Comparison of ENCODE assay signal across 20 cellular contexts in genomic region chr9:98142925-98143481, GRCh38. TPM values are rescaled to one million over a fixed set of nuclear protein-coding genes. Genes with fewer than 3 reads are reported as not detected.
DNase-seq lines count a peak whose midpoint lies in the region; ATAC-seq, FAIRE-seq and TF ChIP-seq lines count a peak whose summit lies in the region.
"Had no signal": no experiment of that assay in that cellular context is flagged by ENCODE, and none has a peak within 500 bp of the region (broad histone marks: within the 10 kb centered on the region; RNA-seq: fewer than 3 reads in every experiment).

No MANE protein-coding gene starts in this region.

- TF ChIP-seq POLR2A in A549 (IDR thresholded peaks at IDR 0.05; ENCODE audit: low read length) (no peak), vagina (IDR thresholded peaks at IDR 0.05) (no peak)

- H3K27ac ChIP-seq in A549 = peak overlapping the region; percentile 46 to 54; a peak in 3 of 6 replicates
- H3K27ac ChIP-seq in RWPE1 = peak overlapping the region; percentile 98
- H3K27ac ChIP-seq in esophagus (ENCODE audit: low read depth in 2 of 2, low read length in 1 of 2) = peak overlapping the region; percentile 66 to 81
- H3K27ac ChIP-seq in neuronal stem cell (replicated peaks; ENCODE audit: low read length) = no peak overlapping the region
- no peak overlapping the region for H3K27ac ChIP-seq in vagina
- no peak overlapping the region for H3K27ac ChIP-seq in H9 (ENCODE audit: insufficient read length, low read depth, low read length)
- H3K27ac ChIP-seq: left ventricle myocardium inferior, parathyroid adenoma had no signal

- 81% methylated on average over 5 of the region's 8 CpGs for WGBS in A549 (ENCODE audit: missing lambda C conversion rate)
- WGBS in esophagus, 2 donors = 77 to 83% methylated on average over 8 of the region's 8 CpGs
- no CpG with 5 or more reads among the region's 8 CpGs for WGBS in neuronal stem cell (ENCODE audit: extremely low coverage in 2 of 2, insufficient read length in 2 of 2, insufficient replicate concordance in 1 of 2), 2 donors
- no CpG with 5 or more reads among the region's 8 CpGs for WGBS in H9 (ENCODE audit: extremely low coverage, insufficient read length, low lambda C conversion rate)

- H3K4me2 ChIP-seq in A549 = no peak overlapping the region
- no peak overlapping the region for H3K4me2 ChIP-seq in neuronal stem cell (ENCODE audit: insufficient read depth, low read length, poor library complexity, severe bottlenecking)
- no peak overlapping the region for H3K4me2 ChIP-seq in H9 (ENCODE audit: insufficient read depth, insufficient read length, low read length)

- no peaks in the 10 kb centered on the region for H3K9me3 Mint-ChIP-seq in H9

- H3K23ac ChIP-seq in neuronal stem cell (ENCODE audit: low read depth, low read length, poor library complexity) (no peak overlapping the region), H9 (ENCODE audit: insufficient read length, low read depth, low read length) (no peak overlapping the region)

- peaks cover 7% of the 10 kb centered on the region in 2 experiments; a peak in 3 of 4 replicates for H3K4me1 Mint-ChIP-seq in H9

- H2BK20ac ChIP-seq in H9 (ENCODE audit: low read depth, low read length, poor library complexity, severe bottlenecking) = no peak overlapping the region

- CTCF ChIA-PET in A549 (lab: Yijun Ruan, JAX) = interaction anchor here (0.9 to 1.5 kb wide), 4 partner anchors 9 to 121 kb away, joined by 3 to 6 read pairs (median 4); partner anchors contain the start of gene TRIM14
- CTCF ChIA-PET in RWPE1 (lab: Yijun Ruan, JAX) = interaction anchor here (0.6 to 0.8 kb wide), 5 partner anchors 32 to 68 kb away, joined by 3 to 4 read pairs (median 3); no protein-coding TSS in a partner anchor

- H3K56ac ChIP-seq in H9 (ENCODE audit: insufficient read length, low read depth, low read length) = no peak overlapping the region

- no peak overlapping the region for H3T11ph ChIP-seq in H9 (ENCODE audit: low read length)

- H4K91ac ChIP-seq in neuronal stem cell (ENCODE audit: low read depth, low read length, poor library complexity) = no peak overlapping the region
- no peak overlapping the region for H4K91ac ChIP-seq in H9 (ENCODE audit: insufficient read length, low read depth, low read length)

- H3K4ac ChIP-seq in neuronal stem cell (ENCODE audit: low read length) = no peak overlapping the region
- H3K4ac ChIP-seq in H9 (ENCODE audit: low read depth, low read length) = no peak overlapping the region

- no peaks in the 10 kb centered on the region for H3K23me2 ChIP-seq in H9 (ENCODE audit: insufficient read length, low read depth, low read length, poor library complexity, severe bottlenecking)

- no peak for TF ChIP-seq EP300 in A549 (IDR thresholded peaks at IDR 0.05)

- H3K4me1 ChIP-seq in A549 = peaks cover 32% of the 10 kb centered on the region
- H3K4me1 ChIP-seq in esophagus (ENCODE audit: control insufficient read depth in 2 of 2, insufficient read depth in 2 of 2, low read length in 1 of 2) = peaks cover 0 to 25% of the 10 kb centered on the region in 2 donors
- H3K4me1 ChIP-seq in neuronal stem cell (ENCODE audit: control insufficient read depth in 2 of 2, insufficient read depth in 1 of 2, low read depth in 1 of 2, low read length in 2 of 2) = peaks cover 0 to 6% of the 10 kb centered on the region in 2 donors
- peaks cover 41% of the 10 kb centered on the region for H3K4me1 ChIP-seq in vagina
- H3K4me1 ChIP-seq in H9 (ENCODE audit: insufficient read depth, low read length) = no peaks in the 10 kb centered on the region
- H3K4me1 ChIP-seq: left ventricle myocardium inferior had no signal

- H4K5ac ChIP-seq in H9 (ENCODE audit: insufficient read length, low read depth, low read length) = no peak overlapping the region

- H2BK15ac ChIP-seq in neuronal stem cell (ENCODE audit: low read length) (no peak overlapping the region), H9 (ENCODE audit: low read depth, low read length) (no peak overlapping the region)

- peaks cover 0 to 5% (median 0%) of the 10 kb centered on the region in 3 experiments; a peak in 2 of 7 replicates for H3K36me3 Mint-ChIP-seq in H9 (ENCODE audit: insufficient read depth in 1 of 3, low read depth in 3 of 3)

- H4K8ac ChIP-seq in neuronal stem cell (ENCODE audit: low read depth, low read length) = no peak overlapping the region
- no peak overlapping the region for H4K8ac ChIP-seq in H9 (replicated peaks; ENCODE audit: insufficient read length, low read depth, low read length)

- no peaks in the 10 kb centered on the region for H3K27me3 Mint-ChIP-seq in H9 (ENCODE audit: low read depth)

- no peaks in the 10 kb centered on the region for H3K27me3 ChIP-seq in esophagus (ENCODE audit: control insufficient read depth in 1 of 2, insufficient read depth in 2 of 2, low read length in 2 of 2)
- no peaks in the 10 kb centered on the region for H3K27me3 ChIP-seq in neuronal stem cell (ENCODE audit: control insufficient read depth in 3 of 3, insufficient read depth in 3 of 3, low read depth in 1 of 3, low read length in 3 of 3)
- H3K27me3 ChIP-seq in vagina = no peaks in the 10 kb centered on the region
- H3K27me3 ChIP-seq in H9 (ENCODE audit: insufficient read depth, low read length) = no peaks in the 10 kb centered on the region

- no peak overlapping the region for H3K27ac Mint-ChIP-seq in H9

- H2BK12ac ChIP-seq in neuronal stem cell (ENCODE audit: low read length) = no peak overlapping the region
- no peak overlapping the region for H2BK12ac ChIP-seq in H9 (ENCODE audit: insufficient read length, low read depth, low read length)

- ATAC-seq in A549 (no peak), GM19452 (IDR thresholded peaks at IDR 0.05; ENCODE audit: unreplicated experiment) (no peak)

- H3K9me3 ChIP-seq in A549 (no peaks in the 10 kb centered on the region), esophagus (ENCODE audit: control insufficient read depth in 2 of 2, insufficient read depth in 1 of 2, low read depth in 1 of 2, low read length in 1 of 2) (no peaks in the 10 kb centered on the region), neuronal stem cell (replicated peaks in 1 of 2; ENCODE audit: control insufficient read depth in 2 of 2, insufficient read depth in 1 of 2, low read depth in 1 of 2, low read length in 2 of 2) (no peaks in the 10 kb centered on the region), vagina (no peaks in the 10 kb centered on the region), H9 (ENCODE audit: control insufficient read depth, low read depth, low read length) (no peaks in the 10 kb centered on the region)
- H3K9me3 ChIP-seq: left ventricle myocardium inferior had no signal

- intact Hi-C loops in vagina (cut with DNase I) = no loop called here

- H2BK120ac ChIP-seq in neuronal stem cell (ENCODE audit: low read depth, low read length) = no peak overlapping the region
- no peak overlapping the region for H2BK120ac ChIP-seq in H9 (ENCODE audit: low read depth, low read length, poor library complexity, severe bottlenecking)

- no peak for DNase-seq in A549 (ENCODE audit: low read depth in 1 of 2, low spot score in 1 of 2)
- no peak for DNase-seq in RWPE1 (ENCODE audit: low spot score)
- no peak for DNase-seq in neuronal stem cell (ENCODE audit: low spot score)
- no peak for DNase-seq in vagina (ENCODE audit: extremely low spot score in 2 of 2)
- no peak for DNase-seq in activated CD4-positive, alpha-beta T cell treated with anti-CD3 and anti-CD28 coated beads, Interleukin-2, amount 50 U/mL, for 4 hours
- DNase-seq in H9 = no peak
- DNase-seq: activated CD4-positive, alpha-beta T cell treated with anti-CD3 and anti-CD28 coated beads for 48 hours; activated CD8-positive, alpha-beta memory T cell treated with anti-CD3 and anti-CD28 coated beads, Interleukin-2, amount 50 U/mL, for 4 hours; amniotic stem cell; DMS79; effector CD4-positive, alpha-beta T cell; NCI-H187 treated with DMSO at 0.1 percent for 48 hours; NCI-H2227 treated with DMSO at 0.1 percent for 48 hours; RPMI8226; stimulated activated CD4-positive, alpha-beta T cell treated with anti-CD3 and anti-CD28 coated beads, Interleukin-2, amount 100 ng/mL, for 24 hours had no signal

- H3K4me3 Mint-ChIP-seq in H9 = no peak overlapping the region

- H3K14ac ChIP-seq in neuronal stem cell (ENCODE audit: low read length) (no peak overlapping the region), H9 (ENCODE audit: insufficient read depth, low read length) (no peak overlapping the region)

- H3K18ac ChIP-seq in neuronal stem cell (ENCODE audit: low read length) (peak overlapping the region; percentile 58), H9 (ENCODE audit: insufficient read length, low read depth, low read length) (no peak overlapping the region)

- no peak for FAIRE-seq in A549 (lab: Jason Lieb, UNC)
- FAIRE-seq: K562 had no signal

- H3K4me3 ChIP-seq in A549 = no peak overlapping the region
- H3K4me3 ChIP-seq in esophagus (ENCODE audit: low read depth in 1 of 2, low read length in 2 of 2) = no peak overlapping the region
- H3K4me3 ChIP-seq in neuronal stem cell (ENCODE audit: low read length in 2 of 2) = no peak overlapping the region
- no peak overlapping the region for H3K4me3 ChIP-seq in vagina
- H3K4me3 ChIP-seq: K562, left ventricle myocardium inferior had no signal

- H3K36me3 ChIP-seq in esophagus (ENCODE audit: control insufficient read depth in 2 of 2, insufficient read depth in 2 of 2, low read length in 1 of 2) (no peaks in the 10 kb centered on the region), neuronal stem cell (replicated peaks in 1 of 2; ENCODE audit: control insufficient read depth in 2 of 2, insufficient read depth in 2 of 2, low read length in 2 of 2) (no peaks in the 10 kb centered on the region), vagina (no peaks in the 10 kb centered on the region)
- H3K36me3 ChIP-seq: left ventricle myocardium inferior had no signal

- TF ChIP-seq RAD21 in A549 (conservative IDR thresholded peaks at IDR 0.05 in 1 of 2, IDR thresholded peaks at IDR 0.05 in 1 of 2) = no peak

- H4K20me1 ChIP-seq in H9 (ENCODE audit: control insufficient read depth, insufficient read depth, insufficient read length) = no peaks in the 10 kb centered on the region

- no peak overlapping the region for H2AK5ac ChIP-seq in neuronal stem cell (ENCODE audit: low read depth, low read length)
- no peak overlapping the region for H2AK5ac ChIP-seq in H9 (ENCODE audit: insufficient read length, low read length)

- H3K9ac ChIP-seq in neuronal stem cell (ENCODE audit: low read depth, low read length, poor library complexity) (peak overlapping the region; percentile 32), H9 (ENCODE audit: extremely low read depth, insufficient read length, low read length) (no peak overlapping the region)
- H3K9ac ChIP-seq: parathyroid adenoma had no signal

- no peaks in the 10 kb centered on the region for H3K79me2 ChIP-seq in H9 (ENCODE audit: insufficient read depth, low read length)
- H3K79me2 ChIP-seq: parathyroid adenoma had no signal

- H2BK5ac ChIP-seq in neuronal stem cell (ENCODE audit: low read length) (no peak overlapping the region), H9 (ENCODE audit: insufficient read length, low read length) (no peak overlapping the region)

- POLR2A ChIA-PET in A549 (lab: Yijun Ruan, JAX) = no interaction called here
- POLR2A ChIA-PET in RWPE1 (lab: Yijun Ruan, JAX; ENCODE audit: low non-redundant PET) = no interaction called here

- H3K79me1 ChIP-seq in neuronal stem cell (ENCODE audit: low read depth, low read length) (no peaks in the 10 kb centered on the region), H9 (ENCODE audit: insufficient read depth, low read depth, low read length, poor library complexity, severe bottlenecking) (no peaks in the 10 kb centered on the region)

- no peak for TF ChIP-seq CTCF in A549 (IDR thresholded peaks at IDR 0.05)
- no peak for TF ChIP-seq CTCF in RWPE1 (conservative IDR thresholded peaks at IDR 0.05; ENCODE audit: low read depth)
- no peak for TF ChIP-seq CTCF in vagina (IDR thresholded peaks at IDR 0.05)
- no peak for TF ChIP-seq CTCF in H9 (conservative IDR thresholded peaks at IDR 0.05)

- H2AFZ ChIP-seq in neuronal stem cell (ENCODE audit: low read length) (no peak overlapping the region), H9 (ENCODE audit: low read length) (no peak overlapping the region)
- H2AFZ ChIP-seq: parathyroid adenoma had no signal

RNA-seq across cellular contexts. Expression of gene TRIM14, which starts 24.0 kb away (rescaled TPM):
- polyA plus RNA-seq in A549 (2011; rRNA removed) (9.2 and 9.7 TPM in 2 replicates), A549 (2017; fragmentation: RNase III; extraction: RNeasy Plus Mini Kit Qiagen cat#74134 plus additional on column Dnase treatment) (8.8 to 10.1 TPM (median 9.1 TPM) in 3 replicates), esophagus (10 to 100 TPM in 1 of 2 donors, 1 to 10 TPM in 1; 9.3 to 12.2 TPM)
- polyA plus RNA-seq in A549 (2012; cell fraction: cytosol; rRNA removed) = 11.2 and 15.2 TPM in 2 replicates
- 10.8 and 16.6 TPM in 2 replicates for polyA plus RNA-seq in A549 (2012; cell fraction: nucleus; rRNA removed)
- 6.4 TPM in 2 replicates for polyA minus RNA-seq in A549 (2011; rRNA and poly(A)+ RNA removed)
- polyA plus RNA-seq in neuronal stem cell (2013, experiment 1 of 2) = 1.7 TPM
- polyA plus RNA-seq in neuronal stem cell (2013, experiment 2 of 2) = 1.9 TPM
- total RNA-seq in vagina (25.8 TPM), H9 (2021) (12.5 and 14.7 TPM in 2 replicates)

RNA-seq across cellular contexts. Expression of gene CORO2A, which starts 49.4 kb away (rescaled TPM):
- polyA plus RNA-seq in A549 (2011; rRNA removed) = 2.0 and 3.1 TPM in 2 replicates
- polyA plus RNA-seq in A549 (2012; cell fraction: cytosol; rRNA removed) = 0.42 and 0.53 TPM in 2 replicates
- 0.29 and 0.31 TPM in 2 replicates for polyA plus RNA-seq in A549 (2012; cell fraction: nucleus; rRNA removed)
- 0.42 to 0.50 TPM (median 0.49 TPM) in 3 replicates for polyA plus RNA-seq in A549 (2017; fragmentation: RNase III; extraction: RNeasy Plus Mini Kit Qiagen cat#74134 plus additional on column Dnase treatment)
- 2.4 and 4.8 TPM in 2 replicates for polyA minus RNA-seq in A549 (2011; rRNA and poly(A)+ RNA removed)
- polyA plus RNA-seq in esophagus = 1 to 10 TPM; 7.1 to 9.0 TPM
- 4.3 TPM for polyA plus RNA-seq in neuronal stem cell (2013, experiment 1 of 2)
- polyA plus RNA-seq in neuronal stem cell (2013, experiment 2 of 2) = 4.5 TPM
- total RNA-seq in vagina = 17.4 TPM
- total RNA-seq in H9 (2021) = 15.5 and 15.8 TPM in 2 replicates

Comparison
In these comparisons a context has a peak if more than half of its experiments do, and no peak if none do; other contexts are left out.
1. H3K27ac ChIP-seq: peak in A549 (2 of 2), RWPE1 (single experiment) and esophagus (2 of 2); none in neuronal stem cell (single experiment), vagina (single experiment) and H9 (single experiment).